ENCODE assay signal across 16 cellular contexts in the genomic region with DNA sequence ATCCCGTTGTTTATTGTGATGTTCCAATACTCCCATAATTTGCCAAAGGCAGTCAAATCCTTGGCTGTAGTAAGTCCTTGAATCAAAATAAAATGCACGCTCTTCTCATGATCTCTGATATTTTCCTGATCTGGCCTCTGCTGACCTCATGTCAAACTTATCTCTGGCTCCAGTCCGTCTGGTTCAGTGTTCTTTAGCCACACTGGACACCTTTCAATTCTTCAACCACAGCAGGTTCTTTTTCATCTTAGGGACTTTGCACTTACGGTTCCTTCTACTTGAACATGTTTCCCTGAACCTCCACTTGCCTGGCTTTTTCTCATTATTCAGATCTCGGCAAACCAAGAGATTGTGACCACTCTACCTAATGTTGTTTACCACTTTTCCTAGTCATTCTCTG. TPM values are rescaled to one million over a fixed set of nuclear protein-coding genes. Genes with fewer than 3 reads are reported as not detected.
A peak's percentile ranks its signal among the peaks of the same experiment; 100 is the strongest.
DNase-seq lines count a peak whose midpoint lies in the region; ATAC-seq lines count a peak whose summit lies in the region.
"Had no signal": no experiment of that assay in that cellular context is flagged by ENCODE, and none has a peak within 500 bp of the region (broad histone marks: within the 10 kb centered on the region; RNA-seq: fewer than 3 reads in every experiment).

No MANE protein-coding gene starts in this region.

- H3K9me3 Mint-ChIP-seq in activated T-helper 17 cell treated with anti-CD3 and anti-CD28 coated beads, Interleukin-2, amount 50 U/mL, for 72 hours: no peaks in the 10 kb centered on the region
- H3K9me3 Mint-ChIP-seq: CD8-positive, alpha-beta memory T cell had no signal

- H2AFZ ChIP-seq in trophoblast cell (ENCODE audit: insufficient read depth, low read length, poor library complexity): no peak overlapping the region

- H2BK12ac ChIP-seq in trophoblast cell (ENCODE audit: low read length): peak overlapping the region; percentile 71

- peak overlapping the region; percentile 99 for H2BK120ac ChIP-seq in trophoblast cell (ENCODE audit: insufficient read depth, low read length, poor library complexity)

- H3K9me3 ChIP-seq in trophoblast cell (ENCODE audit: insufficient read depth, low read depth, low read length): no peaks in the 10 kb centered on the region
- no peaks in the 10 kb centered on the region for H3K9me3 ChIP-seq in T-helper 17 cell (ENCODE audit: control insufficient read depth, low read length, poor library complexity, severe bottlenecking)

- no peaks in the 10 kb centered on the region for H3K79me2 ChIP-seq in trophoblast cell (ENCODE audit: control insufficient read depth, insufficient read depth, low read length, poor library complexity)

- H3K4ac ChIP-seq in trophoblast cell (ENCODE audit: low read depth, low read length): peak overlapping the region; percentile 35

- H3K36me3 ChIP-seq in trophoblast cell (ENCODE audit: control insufficient read depth in 1 of 2, insufficient read depth in 2 of 2, low read length in 2 of 2) (no peaks in the 10 kb centered on the region), urinary bladder (ENCODE audit: insufficient read depth) (no peaks in the 10 kb centered on the region)

- peaks cover 26% of the 10 kb centered on the region for H3K79me1 ChIP-seq in trophoblast cell (ENCODE audit: low read length)

- DNase-seq in left lobe of liver (ENCODE audit: low spot score) (no peak), trophoblast cell (no peak), T-helper 17 cell (no peak)
- DNase-seq: ACHN; C1 segment of cervical spinal cord; CD8-positive, alpha-beta memory T cell; MM.1S; NCI-H1092 treated with DMSO at 0.1 percent for 48 hours; NCI-H2081 treated with DMSO at 0.1 percent for 48 hours; NCI-H748 treated with DMSO at 0.1 percent for 48 hours; NK-92 treated with Interleukin-12 subunit alpha and Interleukin-12 subunit beta, amount 100 ng/mL, for 24 hours; Right ventricle myocardium superior had no signal

- no peak overlapping the region for H3K14ac ChIP-seq in trophoblast cell (ENCODE audit: low read length)

- H2AK5ac ChIP-seq in trophoblast cell (ENCODE audit: low read length): no peak overlapping the region

- peak overlapping the region; percentile 10 for H3K27ac Mint-ChIP-seq in activated T-helper 17 cell treated with anti-CD3 and anti-CD28 coated beads, Interleukin-2, amount 50 U/mL, for 72 hours
- no peak overlapping the region for H3K27ac Mint-ChIP-seq in T-helper 17 cell

- H3K23ac ChIP-seq in trophoblast cell (ENCODE audit: low read length): no peak overlapping the region

- H2BK5ac ChIP-seq in trophoblast cell (ENCODE audit: low read depth, low read length, poor library complexity): peak overlapping the region; percentile 99

- no peak overlapping the region for H4K12ac ChIP-seq in trophoblast cell (ENCODE audit: low read depth, low read length)

- no peak overlapping the region for H4K8ac ChIP-seq in trophoblast cell (ENCODE audit: low read depth, low read length)

- no peak overlapping the region for H3K9ac ChIP-seq in trophoblast cell (ENCODE audit: low read length)

- no peaks in the 10 kb centered on the region for H3K36me3 Mint-ChIP-seq in activated T-helper 17 cell treated with anti-CD3 and anti-CD28 coated beads, Interleukin-2, amount 50 U/mL, for 72 hours (ENCODE audit: low read depth)
- H3K36me3 Mint-ChIP-seq in T-helper 17 cell (ENCODE audit: low read depth): peaks cover 3% of the 10 kb centered on the region
- H3K36me3 Mint-ChIP-seq: CD8-positive, alpha-beta memory T cell had no signal

- H3K4me3 Mint-ChIP-seq in activated T-helper 17 cell treated with anti-CD3 and anti-CD28 coated beads, Interleukin-2, amount 50 U/mL, for 72 hours: no peak overlapping the region
- no peak overlapping the region for H3K4me3 Mint-ChIP-seq in T-helper 17 cell
- H3K4me3 Mint-ChIP-seq: CD8-positive, alpha-beta memory T cell had no signal

- no CpG with 5 or more reads among the region's 5 CpGs for WGBS in trophoblast cell (ENCODE audit: extremely low coverage, insufficient coverage, insufficient read length)
- 56% methylated on average over 5 of the region's 5 CpGs for WGBS in urinary bladder

- H3K27ac ChIP-seq in trophoblast cell (ENCODE audit: low read depth, low read length): peak overlapping the region; percentile 99
- H3K27ac ChIP-seq in urinary bladder (ENCODE audit: low read depth): peak overlapping the region; percentile 23

- H3K27me3 ChIP-seq in trophoblast cell (ENCODE audit: insufficient read depth, low read length): no peaks in the 10 kb centered on the region

- no peak for ATAC-seq in activated T-helper 17 cell treated with anti-CD3 and anti-CD28 coated beads, Interleukin-2, amount 50 U/mL, for 72 hours (replicated peaks)
- peak; percentile 78 for ATAC-seq in left lobe of liver
- no peak for ATAC-seq in T-helper 17 cell
- ATAC-seq in GM19463 (IDR thresholded peaks at IDR 0.05; ENCODE audit: unreplicated experiment): no peak
- ATAC-seq in HG02885 (IDR thresholded peaks at IDR 0.05; ENCODE audit: poor library complexity, unreplicated experiment): no peak

- H3K4me1 ChIP-seq in trophoblast cell (ENCODE audit: control insufficient read depth in 1 of 2, insufficient read depth in 2 of 2, low read length in 2 of 2) (peaks cover 3 to 16% of the 10 kb centered on the region in 2 experiments), urinary bladder (ENCODE audit: insufficient read depth) (no peaks in the 10 kb centered on the region)

- peak overlapping the region; percentile 51 for H3K4me2 ChIP-seq in trophoblast cell (ENCODE audit: low read length)

- H3K18ac ChIP-seq in trophoblast cell (ENCODE audit: low read length): no peak overlapping the region

- H4K91ac ChIP-seq in trophoblast cell (ENCODE audit: low read depth, low read length): no peak overlapping the region

- peaks cover 11% of the 10 kb centered on the region for H3K4me1 Mint-ChIP-seq in activated T-helper 17 cell treated with anti-CD3 and anti-CD28 coated beads, Interleukin-2, amount 50 U/mL, for 72 hours
- H3K4me1 Mint-ChIP-seq in T-helper 17 cell: peaks cover 7% of the 10 kb centered on the region
- H3K4me1 Mint-ChIP-seq: CD8-positive, alpha-beta memory T cell had no signal

- H3K27me3 Mint-ChIP-seq in activated T-helper 17 cell treated with anti-CD3 and anti-CD28 coated beads, Interleukin-2, amount 50 U/mL, for 72 hours: peaks cover 28% of the 10 kb centered on the region
- peaks cover 58% of the 10 kb centered on the region for H3K27me3 Mint-ChIP-seq in T-helper 17 cell

- H3K4me3 ChIP-seq in trophoblast cell (ENCODE audit: low read depth, low read length) (no peak overlapping the region), urinary bladder (ENCODE audit: low read depth, low read length) (no peak overlapping the region)

RNA-seq across cellular contexts. Expression of a gene that starts 10.3 kb away (rescaled TPM):
- under 1 TPM in 1 of 2 donors, not detected in 1; 0.16 TPM for total RNA-seq in activated T-helper 17 cell treated with anti-CD3 and anti-CD28 coated beads, Interleukin-2, amount 50 U/mL, for 72 hours
- total RNA-seq in left lobe of liver (18.9 TPM), urinary bladder (45.6 TPM), T-helper 17 cell (not detected)
- polyA plus RNA-seq in trophoblast cell (2013): 20.1 and 20.5 TPM in 2 replicates
- 2.0 TPM for polyA plus RNA-seq in urinary bladder
- total RNA-seq: CD8-positive, alpha-beta memory T cell had no signal
- polyA plus RNA-seq: CD8-positive, alpha-beta memory T cell had no signal

Comparison
In these comparisons a context has a peak if more than half of its experiments do, and no peak if none do; other contexts are left out.
1. RNA of a gene that starts 10.3 kb away (total RNA-seq): 45.6 TPM in urinary bladder (single experiment) and 18.9 TPM in left lobe of liver (single experiment); 0.16 TPM in activated T-helper 17 cell treated with anti-CD3 and anti-CD28 coated beads, Interleukin-2, amount 50 U/mL, for 72 hours and not detected in T-helper 17 cell; every median in the first group is over 10 times any median in the second.